ENCODE assay signal across 17 cellular contexts in the genomic region with DNA sequence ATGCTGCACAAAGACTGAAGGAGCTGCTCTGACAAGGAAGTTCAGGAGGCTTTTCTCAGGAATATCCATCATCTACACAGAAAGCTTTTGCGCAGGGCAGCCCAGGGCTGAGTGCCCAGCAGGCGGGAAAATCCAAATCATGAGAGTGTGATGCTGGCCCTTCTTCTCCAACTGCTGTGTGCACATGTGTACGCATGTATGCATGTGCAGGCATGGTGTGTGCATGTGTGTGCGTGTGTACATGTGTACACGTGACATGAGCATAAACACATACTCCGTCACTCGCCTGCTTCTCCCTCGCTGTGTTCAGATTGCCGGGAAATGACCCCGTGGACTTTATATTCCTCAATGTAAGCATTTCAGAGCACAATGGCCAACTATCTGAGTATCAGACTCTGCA.
"Had no signal": no experiment of that assay in that cellular context is flagged by ENCODE, and none has a peak within 500 bp of the region (broad histone marks: within the 10 kb centered on the region; RNA-seq: fewer than 3 reads in every experiment).

No MANE protein-coding gene starts in this region.

- H3K27ac ChIP-seq: epithelial cell of prostate, heart left ventricle, lower lobe of right lung, right atrium auricular region had no signal

- H3K36me3 ChIP-seq: WERI-Rb-1 had no signal

- H3K4me1 Mint-ChIP-seq: stimulated activated naive CD8-positive, alpha-beta T cell treated with anti-CD3 and anti-CD28 coated beads, Interleukin-15, amount 100 ng/mL, for 72 hours; T-helper 17 cell had no signal

- H3K9me3 ChIP-seq: heart left ventricle, lower lobe of right lung, right atrium auricular region had no signal

- H3K4me3 Mint-ChIP-seq: activated CD8-positive, alpha-beta T cell treated with anti-CD3 and anti-CD28 coated beads, Interleukin-2, amount 10 ng/mL, durations not matched to agents 7 days and 5 days; activated T-helper 1 cell treated with anti-CD3 and anti-CD28 coated beads, Interleukin-12 subunit alpha, Interleukin-12 subunit beta, Interleukin-2, Interleukin-4 antibody, amounts not matched to agents 30 ng/mL and 10 ng/mL and 1 ng/mL, durations not matched to agents 14 hours and 24 hours and 36 hours; effector memory CD8-positive, alpha-beta T cell; stimulated activated naive CD8-positive, alpha-beta T cell treated with anti-CD3 and anti-CD28 coated beads, Interleukin-15, amount 100 ng/mL, for 72 hours; T-helper 17 cell had no signal

- H3K4me3 ChIP-seq: heart left ventricle, lower lobe of right lung, right atrium auricular region had no signal

- H3K27ac Mint-ChIP-seq: activated CD8-positive, alpha-beta T cell treated with anti-CD3 and anti-CD28 coated beads, Interleukin-2, amount 10 ng/mL, durations not matched to agents 7 days and 5 days; activated T-helper 1 cell treated with anti-CD3 and anti-CD28 coated beads, Interleukin-12 subunit alpha, Interleukin-12 subunit beta, Interleukin-2, Interleukin-4 antibody, amounts not matched to agents 30 ng/mL and 10 ng/mL and 1 ng/mL, durations not matched to agents 14 hours and 24 hours and 36 hours; effector memory CD8-positive, alpha-beta T cell; progenitor cell of endocrine pancreas; stimulated activated naive CD8-positive, alpha-beta T cell treated with anti-CD3 and anti-CD28 coated beads, Interleukin-15, amount 100 ng/mL, for 72 hours; T-helper 17 cell had no signal

- H3K27me3 ChIP-seq: heart left ventricle, right atrium auricular region had no signal

- H3K9me3 Mint-ChIP-seq: activated T-helper 1 cell treated with anti-CD3 and anti-CD28 coated beads, Interleukin-12 subunit alpha, Interleukin-12 subunit beta, Interleukin-2, Interleukin-4 antibody, amounts not matched to agents 30 ng/mL and 10 ng/mL and 1 ng/mL, durations not matched to agents 14 hours and 24 hours and 36 hours; effector memory CD8-positive, alpha-beta T cell; stimulated activated naive CD8-positive, alpha-beta T cell treated with anti-CD3 and anti-CD28 coated beads, Interleukin-15, amount 100 ng/mL, for 72 hours had no signal

- H3K4me1 ChIP-seq: right atrium auricular region had no signal

- DNase-seq: activated CD4-positive, alpha-beta T cell treated with anti-CD3 and anti-CD28 coated beads for 4 hours; activated CD8-positive, alpha-beta memory T cell treated with anti-CD3 and anti-CD28 coated beads, Interleukin-2, amount 50 U/mL, for 48 hours; activated CD8-positive, alpha-beta T cell treated with anti-CD3 and anti-CD28 coated beads, Interleukin-2, amount 10 ng/mL, durations not matched to agents 7 days and 5 days; activated naive CD4-positive, alpha-beta T cell; anterior cingulate cortex; effector memory CD8-positive, alpha-beta T cell; heart left ventricle; left cardiac atrium; lower lobe of right lung; nucleus accumbens; stimulated activated naive CD8-positive, alpha-beta T cell treated with anti-CD3 and anti-CD28 coated beads, Interleukin-15, amount 100 ng/mL, for 72 hours; T-helper 17 cell had no signal

- H3K27me3 Mint-ChIP-seq: stimulated activated naive CD8-positive, alpha-beta T cell treated with anti-CD3 and anti-CD28 coated beads, Interleukin-15, amount 100 ng/mL, for 72 hours had no signal
